9 cellular contexts compared by ENCODE assay signal in the genomic region with DNA sequence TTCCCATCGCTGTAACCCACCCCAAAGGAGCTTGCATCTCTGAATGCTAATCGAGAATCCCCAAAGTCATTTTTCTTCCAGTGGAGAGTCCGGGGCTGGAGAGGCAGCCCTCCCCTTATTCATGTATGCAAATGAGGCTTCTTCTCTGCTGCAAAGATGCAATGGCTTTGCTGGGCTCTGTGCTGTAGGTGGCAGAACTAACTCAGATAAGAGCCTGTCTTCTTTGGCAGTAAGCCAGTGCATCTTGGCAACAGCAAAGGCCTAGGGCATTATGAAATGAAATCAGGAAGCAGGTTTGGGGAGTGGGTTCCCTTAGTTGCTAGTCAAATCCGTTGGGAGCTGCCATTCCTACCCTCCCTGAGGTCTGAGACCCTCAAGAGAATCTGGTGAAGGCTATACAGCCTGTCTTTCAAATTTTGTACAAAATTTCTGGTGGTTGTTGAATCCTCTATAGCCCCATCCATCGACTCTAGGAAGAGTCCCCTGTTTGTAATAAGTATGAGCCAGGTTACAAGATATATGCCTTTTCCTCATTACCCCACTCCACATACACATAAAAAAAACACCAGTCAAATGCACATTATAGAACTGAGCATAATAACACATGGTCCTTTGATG.
DNase-seq lines count a peak whose midpoint lies in the region; ATAC-seq, FAIRE-seq and TF ChIP-seq lines count a peak whose summit lies in the region.
"Had no signal": no experiment of that assay in that cellular context is flagged by ENCODE, and none has a peak within 500 bp of the region (broad histone marks: within the 10 kb centered on the region; RNA-seq: fewer than 3 reads in every experiment).

No MANE protein-coding gene starts in this region.

- H3K4me1 ChIP-seq in thyroid gland, result peaks cover 0 to 5% of the 10 kb centered on the region in 2 donors

- intact Hi-C loops in thyroid gland (cut with DNase I), result no loop called here

- no peaks in the 10 kb centered on the region for H3K9me3 ChIP-seq in thyroid gland
- H3K9me3 ChIP-seq: neutrophil had no signal

- TF ChIP-seq CTCF in thyroid gland (IDR thresholded peaks at IDR 0.05), result peak in 5 of 6 experiments; percentile 23 to 66 (median 62)

- DNase-seq in NCI-H2081 (lab: John Stamatoyannopoulos, UW), result peak; percentile 38 to 45
- no peak for DNase-seq in NCI-H2081 treated with DMSO at 0.1 percent for 48 hours (lab: John Stamatoyannopoulos, UW)
- peak; percentile 48 for DNase-seq in iPS-NIHi7 (ENCODE audit: extremely low spot score)
- DNase-seq in thyroid gland, result peak; percentile 77
- no peak for DNase-seq in GM12892 (ENCODE audit: insufficient read length)

- TF ChIP-seq POLR2A in thyroid gland (IDR thresholded peaks at IDR 0.05) (no peak), GM12892 (IDR thresholded peaks at IDR 0.05; ENCODE audit: low read depth, low read length) (no peak)

- no peak for FAIRE-seq in GM12892 (lab: Jason Lieb, UNC)

- ATAC-seq in GM18498 (IDR thresholded peaks at IDR 0.05; ENCODE audit: unreplicated experiment) (no peak), GM21526 (IDR thresholded peaks at IDR 0.05; ENCODE audit: low FRiP score, unreplicated experiment) (no peak)

- H3K27me3 ChIP-seq in thyroid gland, result no peaks in the 10 kb centered on the region
- H3K27me3 ChIP-seq: neutrophil had no signal

- no peaks in the 10 kb centered on the region for H3K36me3 ChIP-seq in thyroid gland
- H3K36me3 ChIP-seq: neutrophil had no signal

- H3K4me3 ChIP-seq in thyroid gland (replicated peaks in 1 of 3), result no peak overlapping the region

- H3K27ac ChIP-seq in angular gyrus (ENCODE audit: low read depth, low read length) (peak overlapping the region; percentile 44), thyroid gland (no peak overlapping the region)
- H3K27ac ChIP-seq: neutrophil had no signal

- 43 to 48% methylated on average over 5 of the region's 5 CpGs for WGBS in thyroid gland, 2 donors

Comparison
In these comparisons a context has a peak if more than half of its experiments do, and no peak if none do; other contexts are left out.
1. DNase-seq: peak in NCI-H2081 (2 of 2), iPS-NIHi7 (single experiment) and thyroid gland (2 of 2); none in NCI-H2081 treated with DMSO at 0.1 percent for 48 hours (single experiment) and GM12892 (single experiment).